20 cellular contexts compared by ENCODE assay signal in the genomic region with DNA sequence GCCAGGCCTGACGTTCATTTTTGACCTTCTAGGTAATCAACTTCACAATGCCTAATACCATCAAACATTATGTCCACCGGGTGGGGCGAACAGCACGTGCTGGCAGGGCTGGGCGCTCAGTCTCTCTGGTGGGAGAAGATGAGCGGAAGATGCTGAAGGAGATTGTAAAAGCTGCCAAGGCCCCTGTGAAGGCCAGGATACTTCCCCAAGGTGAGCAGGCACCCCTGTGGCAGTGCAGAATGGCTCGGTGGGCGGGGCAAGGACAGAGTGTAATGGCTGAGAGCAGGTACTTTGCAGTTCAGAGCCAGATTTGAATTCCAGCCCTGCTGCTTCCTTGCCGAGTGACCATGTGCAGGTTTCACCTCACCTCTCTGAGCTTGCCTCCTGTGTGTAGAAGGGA. TPM values are rescaled to one million over a fixed set of nuclear protein-coding genes. Genes with fewer than 3 reads are reported as not detected.
A peak's percentile ranks its signal among the peaks of the same experiment; 100 is the strongest.
DNase-seq lines count a peak whose midpoint lies in the region; ATAC-seq, FAIRE-seq and TF ChIP-seq lines count a peak whose summit lies in the region.
"Had no signal": no experiment of that assay in that cellular context is flagged by ENCODE, and none has a peak within 500 bp of the region (broad histone marks: within the 10 kb centered on the region; RNA-seq: fewer than 3 reads in every experiment).

No MANE protein-coding gene starts in this region.

- no peaks in the 10 kb centered on the region for H3K27me3 Mint-ChIP-seq in activated CD4-positive, alpha-beta T cell treated with anti-CD3 and anti-CD28 coated beads, Interleukin-2, amount 10 ng/mL, durations not matched to agents 7 days and 5 days
- no peaks in the 10 kb centered on the region for H3K27me3 Mint-ChIP-seq in chondrocyte (ENCODE audit: low read depth)
- H3K27me3 Mint-ChIP-seq: CD4-positive, alpha-beta T cell had no signal

- intact Hi-C loops in spleen (cut with DNase I; ENCODE audit: low total_unique reads), result no loop called here
- intact Hi-C loops in body of pancreas (cut with DNase I), result no loop called here

- H3K4me1 ChIP-seq in spleen (peaks cover 0 to 2% (median under 1%) of the 10 kb centered on the region in 6 donors), body of pancreas (no peaks in the 10 kb centered on the region)
- H3K4me1 ChIP-seq: A549 had no signal

- no peaks in the 10 kb centered on the region for H3K4me1 Mint-ChIP-seq in activated CD4-positive, alpha-beta T cell treated with anti-CD3 and anti-CD28 coated beads, Interleukin-2, amount 10 ng/mL, durations not matched to agents 7 days and 5 days
- H3K4me1 Mint-ChIP-seq in chondrocyte (ENCODE audit: low read depth), result no peaks in the 10 kb centered on the region

- H3K9me3 ChIP-seq in spleen, result no peaks in the 10 kb centered on the region
- no peaks in the 10 kb centered on the region for H3K9me3 ChIP-seq in body of pancreas
- H3K9me3 ChIP-seq: A549, Caco-2 had no signal

- H3K27ac ChIP-seq in spleen (no peak overlapping the region), body of pancreas (no peak overlapping the region)
- H3K27ac ChIP-seq: 22Rv1, A549, C4-2B had no signal

- peak overlapping the region; percentile 22 for H3K27ac Mint-ChIP-seq in activated CD4-positive, alpha-beta T cell treated with anti-CD3 and anti-CD28 coated beads, Interleukin-2, amount 10 ng/mL, durations not matched to agents 7 days and 5 days
- no peak overlapping the region for H3K27ac Mint-ChIP-seq in chondrocyte (ENCODE audit: unreplicated experiment)
- H3K27ac Mint-ChIP-seq: CD4-positive, alpha-beta T cell had no signal

- 89 to 96% (median 93%) methylated on average over 9 of the region's 9 CpGs for WGBS in spleen, 5 donors
- 91% methylated on average over 9 of the region's 9 CpGs for WGBS in body of pancreas, 2 donors

- peak; percentile 67 for FAIRE-seq in HTR-8/SVneo (lab: Jason Lieb, UNC)
- FAIRE-seq: A549, D721Med, G401.6, GM12892, GM18507 had no signal

- TF ChIP-seq POLR2A in spleen (IDR thresholded peaks at IDR 0.05), result no peak
- TF ChIP-seq POLR2A in body of pancreas (IDR thresholded peaks at IDR 0.05), result no peak

- POLR2A ChIA-PET in activated CD4-positive, alpha-beta T cell treated with anti-CD3 and anti-CD28 coated beads, Interleukin-2, amount 10 ng/mL, durations not matched to agents 7 days and 5 days (lab: Charles Lee), result no interaction called here

- TF ChIP-seq CTCF in chondrocyte (IDR thresholded peaks at IDR 0.05) (no peak), spleen (IDR thresholded peaks at IDR 0.05 in 8 of 11, conservative IDR thresholded peaks at IDR 0.05 in 3 of 11) (no peak), body of pancreas (IDR thresholded peaks at IDR 0.05) (no peak)

- no peaks in the 10 kb centered on the region for H3K9me3 Mint-ChIP-seq in activated CD4-positive, alpha-beta T cell treated with anti-CD3 and anti-CD28 coated beads, Interleukin-2, amount 10 ng/mL, durations not matched to agents 7 days and 5 days
- no peaks in the 10 kb centered on the region for H3K9me3 Mint-ChIP-seq in chondrocyte (ENCODE audit: low read depth)
- H3K9me3 Mint-ChIP-seq: CD4-positive, alpha-beta T cell had no signal

- H3K36me3 Mint-ChIP-seq in activated CD4-positive, alpha-beta T cell treated with anti-CD3 and anti-CD28 coated beads, Interleukin-2, amount 10 ng/mL, durations not matched to agents 7 days and 5 days (ENCODE audit: low read depth), result peaks cover 57% of the 10 kb centered on the region
- H3K36me3 Mint-ChIP-seq in chondrocyte (ENCODE audit: low read depth), result peaks cover 45% of the 10 kb centered on the region

- CTCF ChIA-PET in activated CD4-positive, alpha-beta T cell treated with anti-CD3 and anti-CD28 coated beads, Interleukin-2, amount 10 ng/mL, durations not matched to agents 7 days and 5 days (lab: Charles Lee), result interaction anchor here (1.1 to 5.1 kb wide), 2 partner anchors 9 to 11 kb away, joined by 3 to 18 read pairs; no protein-coding TSS in a partner anchor

- ATAC-seq in body of pancreas, result no peak
- ATAC-seq: A549 had no signal

- no peak overlapping the region for H3K4me3 Mint-ChIP-seq in activated CD4-positive, alpha-beta T cell treated with anti-CD3 and anti-CD28 coated beads, Interleukin-2, amount 10 ng/mL, durations not matched to agents 7 days and 5 days
- no peak overlapping the region for H3K4me3 Mint-ChIP-seq in chondrocyte (ENCODE audit: unreplicated experiment)
- H3K4me3 Mint-ChIP-seq: CD4-positive, alpha-beta T cell had no signal

- H3K4me3 ChIP-seq in spleen (no peak overlapping the region), body of pancreas (no peak overlapping the region)
- H3K4me3 ChIP-seq: A549 had no signal

- DNase-seq in activated CD4-positive, alpha-beta T cell treated with anti-CD3 and anti-CD28 coated beads, Interleukin-2, amount 10 ng/mL, durations not matched to agents 7 days and 5 days, result no peak
- no peak for DNase-seq in activated CD4-positive, alpha-beta T cell treated with anti-CD3 and anti-CD28 coated beads, Interleukin-2, amount 50 U/mL, for 4 hours
- DNase-seq in HTR-8/SVneo (ENCODE audit: insufficient read length, low spot score), result no peak
- peak; percentile 63 for DNase-seq in chondrocyte (ENCODE audit: low spot score)
- DNase-seq in spleen, result peak; percentile 24
- no peak for DNase-seq in body of pancreas
- DNase-seq in HuH-7.5 (ENCODE audit: low spot score), result no peak
- DNase-seq in NCI-H1417 (lab: John Stamatoyannopoulos, UW), result no peak
- DNase-seq: AML-193; Caco-2; CD4-positive, alpha-beta T cell; GOT3; H7 had no signal

- H3K36me3 ChIP-seq in spleen, result peaks cover 13 to 100% (median 99%) of the 10 kb centered on the region in 6 donors
- peaks cover 19 to 49% of the 10 kb centered on the region in 2 donors for H3K36me3 ChIP-seq in body of pancreas (replicated peaks in 1 of 2; ENCODE audit: insufficient read depth in 1 of 2, low read depth in 2 of 2)

- H3K27me3 ChIP-seq in spleen (replicated peaks in 1 of 7), result no peaks in the 10 kb centered on the region
- H3K27me3 ChIP-seq in body of pancreas, result no peaks in the 10 kb centered on the region

RNA-seq across cellular contexts. Expression of gene DDX27, which starts 17.1 kb away (rescaled TPM):
- total RNA-seq in activated CD4-positive, alpha-beta T cell treated with anti-CD3 and anti-CD28 coated beads, Interleukin-2, amount 10 ng/mL, durations not matched to agents 7 days and 5 days, result 10 to 100 TPM; 39.1 to 42.0 TPM
- 23.3 to 25.9 TPM (median 23.7 TPM) in 3 replicates for total RNA-seq in chondrocyte
- 10 to 100 TPM; 32.3 to 39.0 (median 36.8) TPM for total RNA-seq in spleen
- polyA plus RNA-seq in spleen, result 10 to 100 TPM; 30.2 to 38.7 (median 33.3) TPM
- 10 to 100 TPM; 18.2 to 42.8 TPM for total RNA-seq in body of pancreas

RNA-seq across cellular contexts. Expression of gene ZNFX1, which starts 41.6 kb away (rescaled TPM):
- 10 to 100 TPM; 79.7 to 85.3 TPM for total RNA-seq in activated CD4-positive, alpha-beta T cell treated with anti-CD3 and anti-CD28 coated beads, Interleukin-2, amount 10 ng/mL, durations not matched to agents 7 days and 5 days
- total RNA-seq in chondrocyte (36.0 to 38.7 TPM (median 36.4 TPM) in 3 replicates), spleen (10 to 100 TPM; 48.0 to 68.9 (median 54.9) TPM), body of pancreas (10 to 100 TPM in 1 of 2 donors, 1 to 10 TPM in 1; 7.3 to 17.4 TPM)
- polyA plus RNA-seq in spleen, result 10 to 100 TPM in 1 of 3 donors, 1 to 10 TPM in 2; 5.8 to 11.9 (median 6.6) TPM

RNA-seq across cellular contexts. Expression of gene STAU1, which starts 48.2 kb away (rescaled TPM):
- 10 to 100 TPM; 51.8 to 57.8 TPM for total RNA-seq in activated CD4-positive, alpha-beta T cell treated with anti-CD3 and anti-CD28 coated beads, Interleukin-2, amount 10 ng/mL, durations not matched to agents 7 days and 5 days
- total RNA-seq in chondrocyte, result 76.8 to 77.6 TPM (median 77.2 TPM) in 3 replicates
- 10 to 100 TPM; 55.8 to 76.9 (median 62.2) TPM for total RNA-seq in spleen
- 10 to 100 TPM; 18.5 to 26.7 (median 20.1) TPM for polyA plus RNA-seq in spleen
- total RNA-seq in body of pancreas, result 10 to 100 TPM; 50.4 to 78.3 TPM

Comparison
In these comparisons a context has a peak if more than half of its experiments do, and no peak if none do; other contexts are left out.
1. DNase-seq: peak in chondrocyte (single experiment) and spleen (single experiment); none in activated CD4-positive, alpha-beta T cell treated with anti-CD3 and anti-CD28 coated beads, Interleukin-2, amount 10 ng/mL, durations not matched to agents 7 days and 5 days (single experiment), activated CD4-positive, alpha-beta T cell treated with anti-CD3 and anti-CD28 coated beads, Interleukin-2, amount 50 U/mL, for 4 hours (0 of 2), HTR-8/SVneo (single experiment), body of pancreas (0 of 4), HuH-7.5 (single experiment) and NCI-H1417 (0 of 3).